2 cellular contexts compared by ENCODE assay signal in the genomic region with DNA sequence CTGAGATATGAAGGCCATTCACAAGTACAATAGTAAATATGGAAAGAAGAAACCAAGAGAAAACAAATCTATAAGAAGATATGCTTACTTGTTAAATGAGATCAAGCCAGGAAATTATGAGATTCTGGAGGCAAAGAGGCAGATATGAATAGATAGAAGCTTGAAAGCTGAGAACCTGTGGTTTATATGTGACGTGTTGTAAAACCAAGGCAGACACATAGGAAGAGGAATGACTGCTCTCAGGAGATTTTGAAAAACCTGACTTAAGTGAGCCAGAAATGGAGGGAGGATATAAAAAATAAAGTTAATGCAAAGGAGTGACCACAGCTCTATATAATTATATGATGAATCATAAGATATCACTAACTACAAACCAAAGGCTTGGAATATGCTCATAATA.
TF ChIP-seq lines count a peak whose summit lies in the region.

No MANE protein-coding gene starts in this region.

TF ChIP-seq in SK-N-SH, 30 proteins besides CTCF, POLR2A, EP300 and RAD21 (continued from another document):
- no peak for TF ChIP-seq REST (IDR thresholded peaks at IDR 0.05; ENCODE audit: low read depth, low read length)
- TF ChIP-seq GATA2 (CRISPR knock-in tag; IDR thresholded peaks at IDR 0.05): no peak
- TF ChIP-seq RXRA (IDR thresholded peaks at IDR 0.05; ENCODE audit: borderline replicate concordance, low read depth): no peak
- TF ChIP-seq NRF1 (IDR thresholded peaks at IDR 0.05; ENCODE audit: low read depth, low read length): no peak
- no peak for TF ChIP-seq POLR2AphosphoS5 (IDR thresholded peaks at IDR 0.05; ENCODE audit: low read depth, low read length)
- no peak for TF ChIP-seq CHD2 (IDR thresholded peaks at IDR 0.05; ENCODE audit: low read length, partially characterized antibody)
- no peak for TF ChIP-seq TAF1 (IDR thresholded peaks at IDR 0.05; ENCODE audit: borderline replicate concordance, low read depth, low read length)
- TF ChIP-seq RCOR1 (IDR thresholded peaks at IDR 0.05; ENCODE audit: low read length): no peak
- no peak for TF ChIP-seq ELF1 (IDR thresholded peaks at IDR 0.05)
- TF ChIP-seq, protein P1, sequence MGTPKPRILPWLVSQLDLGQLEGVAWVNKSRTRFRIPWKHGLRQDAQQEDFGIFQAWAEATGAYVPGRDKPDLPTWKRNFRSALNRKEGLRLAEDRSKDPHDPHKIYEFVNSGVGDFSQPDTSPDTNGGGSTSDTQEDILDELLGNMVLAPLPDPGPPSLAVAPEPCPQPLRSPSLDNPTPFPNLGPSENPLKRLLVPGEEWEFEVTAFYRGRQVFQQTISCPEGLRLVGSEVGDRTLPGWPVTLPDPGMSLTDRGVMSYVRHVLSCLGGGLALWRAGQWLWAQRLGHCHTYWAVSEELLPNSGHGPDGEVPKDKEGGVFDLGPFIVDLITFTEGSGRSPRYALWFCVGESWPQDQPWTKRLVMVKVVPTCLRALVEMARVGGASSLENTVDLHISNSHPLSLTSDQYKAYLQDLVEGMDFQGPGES (IDR thresholded peaks at IDR 0.05; ENCODE audit: low read depth, low read length): no peak
- no peak for TF ChIP-seq TCF12 (IDR thresholded peaks at IDR 0.05)
- TF ChIP-seq MXI1 (IDR thresholded peaks at IDR 0.05; ENCODE audit: low read depth, low read length): no peak

TF ChIP-seq in SK-N-SH treated with all-trans-retinoic acid at 6 μM for 48 hours, 23 proteins besides CTCF, POLR2A, EP300 and RAD21 (continued from another document):
- TF ChIP-seq, protein P2, sequence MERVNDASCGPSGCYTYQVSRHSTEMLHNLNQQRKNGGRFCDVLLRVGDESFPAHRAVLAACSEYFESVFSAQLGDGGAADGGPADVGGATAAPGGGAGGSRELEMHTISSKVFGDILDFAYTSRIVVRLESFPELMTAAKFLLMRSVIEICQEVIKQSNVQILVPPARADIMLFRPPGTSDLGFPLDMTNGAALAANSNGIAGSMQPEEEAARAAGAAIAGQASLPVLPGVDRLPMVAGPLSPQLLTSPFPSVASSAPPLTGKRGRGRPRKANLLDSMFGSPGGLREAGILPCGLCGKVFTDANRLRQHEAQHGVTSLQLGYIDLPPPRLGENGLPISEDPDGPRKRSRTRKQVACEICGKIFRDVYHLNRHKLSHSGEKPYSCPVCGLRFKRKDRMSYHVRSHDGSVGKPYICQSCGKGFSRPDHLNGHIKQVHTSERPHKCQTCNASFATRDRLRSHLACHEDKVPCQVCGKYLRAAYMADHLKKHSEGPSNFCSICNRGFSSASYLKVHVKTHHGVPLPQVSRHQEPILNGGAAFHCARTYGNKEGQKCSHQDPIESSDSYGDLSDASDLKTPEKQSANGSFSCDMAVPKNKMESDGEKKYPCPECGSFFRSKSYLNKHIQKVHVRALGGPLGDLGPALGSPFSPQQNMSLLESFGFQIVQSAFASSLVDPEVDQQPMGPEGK (CRISPR knock-in tag; IDR thresholded peaks at IDR 0.05; ENCODE audit: borderline replicate concordance): no peak
- TF ChIP-seq CSRNP3 (CRISPR knock-in tag; IDR thresholded peaks at IDR 0.05) (no peak), TCF4 (CRISPR knock-in tag; IDR thresholded peaks at IDR 0.05; ENCODE audit: borderline replicate concordance) (no peak), BACH2 (CRISPR knock-in tag; IDR thresholded peaks at IDR 0.05; ENCODE audit: borderline replicate concordance) (no peak), POU6F1 (CRISPR knock-in tag; IDR thresholded peaks at IDR 0.05; ENCODE audit: borderline replicate concordance, low read depth) (no peak)
